ENCODE assay signal across 20 cellular contexts in the genomic region with DNA sequence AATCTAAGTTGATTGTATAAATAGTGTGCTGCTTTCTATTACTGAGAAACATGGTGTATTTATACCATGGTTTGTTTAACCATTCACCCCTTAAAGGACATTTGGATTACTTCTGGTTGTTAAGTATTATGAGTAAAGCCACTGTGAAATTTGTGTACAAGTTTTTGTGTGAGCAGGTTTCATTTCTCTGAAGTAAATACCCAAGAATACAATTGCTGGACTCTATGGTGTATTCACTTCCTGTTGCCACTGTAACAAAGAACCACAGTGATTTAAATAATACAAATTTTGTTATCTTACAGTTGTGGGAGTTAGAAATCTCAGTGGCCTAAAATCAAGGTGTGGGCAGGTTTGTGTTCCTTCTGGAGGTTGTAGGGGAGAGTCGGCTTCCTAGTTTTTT.
A peak's percentile ranks its signal among the peaks of the same experiment; 100 is the strongest.
DNase-seq lines count a peak whose midpoint lies in the region; ATAC-seq, FAIRE-seq and TF ChIP-seq lines count a peak whose summit lies in the region.
"Had no signal": no experiment of that assay in that cellular context is flagged by ENCODE, and none has a peak within 500 bp of the region (broad histone marks: within the 10 kb centered on the region; RNA-seq: fewer than 3 reads in every experiment).

No MANE protein-coding gene starts in this region.

- intact Hi-C loops in GM12878 (cut with micrococcal nuclease; ENCODE audit: unreplicated experiment): no loop called here

- no peak overlapping the region for H3K4me3 Mint-ChIP-seq in WTC11

- FAIRE-seq in GM12878 (lab: Jason Lieb, UNC): no peak
- FAIRE-seq: A549, GM12892 had no signal

- TF ChIP-seq EP300 in GM12878 (IDR thresholded peaks at IDR 0.05; ENCODE audit: borderline replicate concordance in 1 of 2, control insufficient read depth in 1 of 2, low read depth in 2 of 2, low read length in 2 of 2): no peak

- TF ChIP-seq CTCF in GM12878 (IDR thresholded peaks at IDR 0.05 in 2 of 3, conservative IDR thresholded peaks at IDR 0.05 in 1 of 3; ENCODE audit: control insufficient read depth in 2 of 3, extremely low read depth in 1 of 3, insufficient read depth in 1 of 3, low read depth in 3 of 3, low read length in 3 of 3) (no peak), WTC11 (IDR thresholded peaks at IDR 0.05) (no peak)

- no peaks in the 10 kb centered on the region for H3K9me3 ChIP-seq in GM12878 (replicated peaks; ENCODE audit: control insufficient read depth, insufficient read depth, low read length)
- H3K9me3 ChIP-seq: A549; BLaER1 treated with 17β-estradiol and CSF1 and Interleukin-3, amounts not matched to agents 10 nM and 100 nM had no signal

- RAD21 ChIA-PET in GM12878 (lab: Charles Lee; ENCODE audit: unreplicated experiment): no interaction called here

- TF ChIP-seq RAD21 in GM12878 (IDR thresholded peaks at IDR 0.05; ENCODE audit: insufficient read depth, low read depth, low read length): no peak

- no peaks in the 10 kb centered on the region for H3K36me3 ChIP-seq in GM12878 (ENCODE audit: control insufficient read depth in 2 of 2, insufficient read depth in 2 of 2, low read length in 1 of 2)
- H3K36me3 ChIP-seq: BLaER1 treated with 17β-estradiol and CSF1 and Interleukin-3, amounts not matched to agents 10 nM and 100 nM had no signal

- 37% methylated on average over 1 of the region's 1 CpG for WGBS in GM12878 (ENCODE audit: insufficient coverage, insufficient replicate concordance, low lambda C conversion rate, missing lambda C conversion rate)

- ATAC-seq in GM18909 (IDR thresholded peaks at IDR 0.05; ENCODE audit: poor library complexity, unreplicated experiment) (peak; percentile 51), GM21529 (IDR thresholded peaks at IDR 0.05; ENCODE audit: unreplicated experiment) (peak; percentile 36), HG03139 (IDR thresholded peaks at IDR 0.05; ENCODE audit: unreplicated experiment) (peak; percentile 63), GM12878 (peak; percentile 43; the same call in 2 of the 3 replicates), WTC11 (no peak)
- ATAC-seq: A549 had no signal

- BruUV-seq in GM12878 (replicated peaks; lab: Mats Ljungman, UMichigan): no TSS peak

- peaks cover 11% of the 10 kb centered on the region for H3K9me3 Mint-ChIP-seq in WTC11

- no peaks in the 10 kb centered on the region for H3K27me3 ChIP-seq in GM12878 (replicated peaks in 1 of 2; ENCODE audit: control insufficient read depth in 2 of 2, insufficient read depth in 2 of 2, low read length in 1 of 2)
- H3K27me3 ChIP-seq: BLaER1 treated with 17β-estradiol and CSF1 and Interleukin-3, amounts not matched to agents 10 nM and 100 nM had no signal

- no peaks in the 10 kb centered on the region for H3K27me3 Mint-ChIP-seq in WTC11 (ENCODE audit: low read depth)

- H3K9ac ChIP-seq in GM12878 (ENCODE audit: control insufficient read depth, insufficient read depth, low read length): no peak overlapping the region
- H3K9ac ChIP-seq: BLaER1 treated with 17β-estradiol and CSF1 and Interleukin-3, amounts not matched to agents 10 nM and 100 nM; GM23248 had no signal

- H2AFZ ChIP-seq in GM12878 (ENCODE audit: control insufficient read depth, low read depth, low read length): no peak overlapping the region
- H2AFZ ChIP-seq: GM23248 had no signal

- H3K4me1 Mint-ChIP-seq in WTC11: peaks cover 4% of the 10 kb centered on the region

- no peaks in the 10 kb centered on the region for H4K20me1 ChIP-seq in GM12878 (ENCODE audit: control insufficient read depth, insufficient read depth)
- H4K20me1 ChIP-seq: BLaER1 treated with 17β-estradiol and CSF1 and Interleukin-3, amounts not matched to agents 10 nM and 100 nM had no signal

- SMC1A ChIA-PET in GM12878 (lab: Charles Lee; ENCODE audit: uncharacterized antibody, unreplicated experiment): no interaction called here

- H3K4me3 ChIP-seq in GM12878: no peak overlapping the region
- H3K4me3 ChIP-seq: A549; BLaER1 treated with 17β-estradiol and CSF1 and Interleukin-3, amounts not matched to agents 10 nM and 100 nM; GM23248 had no signal

- in situ Hi-C loops in GM12878 (cut with MboI): no loop called here

- TF ChIP-seq POLR2A in GM12878 (IDR thresholded peaks at IDR 0.05; ENCODE audit: low read depth, low read length): no peak

- no peak for DNase-seq in GM12878 (ENCODE audit: low read depth, low spot score)
- no peak for DNase-seq in mesenteric fat pad (ENCODE audit: low spot score)
- DNase-seq in WTC11 (ENCODE audit: low spot score): no peak
- DNase-seq in NCI-H128 (lab: John Stamatoyannopoulos, UW; ENCODE audit: unreplicated experiment): no peak
- DNase-seq in OCI-M1 (lab: John Stamatoyannopoulos, UW): no peak
- DNase-seq: GF-D8, GM23248, HCEC 1CT, KG1, NCI-H1436 treated with DMSO at 0.1 percent for 48 hours, NCI-H2081, NCI-H510A treated with DMSO at 0.1 percent for 48 hours, NCI-H82, SIG-M5 had no signal

- CTCF ChIA-PET in GM12878 (lab: Yijun Ruan, JAX) (no interaction called here), WTC11 (lab: Charles Lee) (interaction anchor here (0.6 kb wide), 1 partner anchor 380 kb away, joined by 3 read pairs; no protein-coding TSS in a partner anchor)

- H3K27ac ChIP-seq in GM12878 (ENCODE audit: control insufficient read depth, insufficient read depth): no peak overlapping the region
- H3K27ac ChIP-seq: A549; BLaER1 treated with 17β-estradiol and CSF1 and Interleukin-3, amounts not matched to agents 10 nM and 100 nM; GM23248 had no signal

- no peak overlapping the region for H3K4me2 ChIP-seq in GM12878 (ENCODE audit: control insufficient read depth, insufficient read depth)
- H3K4me2 ChIP-seq: A549; BLaER1 treated with 17β-estradiol and CSF1 and Interleukin-3, amounts not matched to agents 10 nM and 100 nM had no signal

- H3K36me3 Mint-ChIP-seq in WTC11: no peaks in the 10 kb centered on the region

- POLR2A ChIA-PET in GM12878 (lab: Charles Lee) (no interaction called here), WTC11 (lab: Charles Lee) (no interaction called here)

- no peaks in the 10 kb centered on the region for H3K79me2 ChIP-seq in GM12878 (ENCODE audit: control insufficient read depth, insufficient read depth, low read length)

- H3K4me1 ChIP-seq in GM12878 (ENCODE audit: control insufficient read depth, insufficient read depth, low read length): no peaks in the 10 kb centered on the region
- H3K4me1 ChIP-seq: A549 had no signal

- H3K27ac Mint-ChIP-seq in WTC11: no peak overlapping the region

TF ChIP-seq in GM12878, 131 proteins besides CTCF, POLR2A, EP300 and RAD21 (continues in another document):
- TF ChIP-seq NR2C2 (IDR thresholded peaks at IDR 0.05; ENCODE audit: borderline replicate concordance, control insufficient read depth, insufficient read length, low read depth): no peak
- TF ChIP-seq, protein P1, sequence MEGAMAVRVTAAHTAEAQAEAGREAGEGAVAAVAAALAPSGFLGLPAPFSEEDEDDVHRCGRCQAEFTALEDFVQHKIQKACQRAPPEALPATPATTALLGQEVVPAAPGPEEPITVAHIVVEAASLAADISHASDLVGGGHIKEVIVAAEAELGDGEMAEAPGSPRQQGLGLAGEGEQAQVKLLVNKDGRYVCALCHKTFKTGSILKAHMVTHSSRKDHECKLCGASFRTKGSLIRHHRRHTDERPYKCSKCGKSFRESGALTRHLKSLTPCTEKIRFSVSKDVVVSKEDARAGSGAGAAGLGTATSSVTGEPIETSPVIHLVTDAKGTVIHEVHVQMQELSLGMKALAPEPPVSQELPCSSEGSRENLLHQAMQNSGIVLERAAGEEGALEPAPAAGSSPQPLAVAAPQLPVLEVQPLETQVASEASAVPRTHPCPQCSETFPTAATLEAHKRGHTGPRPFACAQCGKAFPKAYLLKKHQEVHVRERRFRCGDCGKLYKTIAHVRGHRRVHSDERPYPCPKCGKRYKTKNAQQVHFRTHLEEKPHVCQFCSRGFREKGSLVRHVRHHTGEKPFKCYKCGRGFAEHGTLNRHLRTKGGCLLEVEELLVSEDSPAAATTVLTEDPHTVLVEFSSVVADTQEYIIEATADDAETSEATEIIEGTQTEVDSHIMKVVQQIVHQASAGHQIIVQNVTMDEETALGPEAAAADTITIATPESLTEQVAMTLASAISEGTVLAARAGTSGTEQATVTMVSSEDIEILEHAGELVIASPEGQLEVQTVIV (IDR thresholded peaks at IDR 0.05; ENCODE audit: borderline replicate concordance, partially characterized antibody): no peak
- TF ChIP-seq SIN3A (IDR thresholded peaks at IDR 0.05; ENCODE audit: low read depth, low read length): no peak
- no peak for TF ChIP-seq IKZF1 (conservative IDR thresholded peaks at IDR 0.05)
- no peak for TF ChIP-seq MYC (IDR thresholded peaks at IDR 0.05; ENCODE audit: insufficient read depth, insufficient read length, insufficient replicate concordance, low read length, severe bottlenecking)
- no peak for TF ChIP-seq NFYA (IDR thresholded peaks at IDR 0.05; ENCODE audit: borderline replicate concordance, low read depth, low read length)
- TF ChIP-seq CHD1 (IDR thresholded peaks at IDR 0.05; ENCODE audit: low read depth, low read length): no peak

TF ChIP-seq in WTC11, 78 proteins besides CTCF, POLR2A, EP300 and RAD21 (continues in another document):
- TF ChIP-seq, protein P2, sequence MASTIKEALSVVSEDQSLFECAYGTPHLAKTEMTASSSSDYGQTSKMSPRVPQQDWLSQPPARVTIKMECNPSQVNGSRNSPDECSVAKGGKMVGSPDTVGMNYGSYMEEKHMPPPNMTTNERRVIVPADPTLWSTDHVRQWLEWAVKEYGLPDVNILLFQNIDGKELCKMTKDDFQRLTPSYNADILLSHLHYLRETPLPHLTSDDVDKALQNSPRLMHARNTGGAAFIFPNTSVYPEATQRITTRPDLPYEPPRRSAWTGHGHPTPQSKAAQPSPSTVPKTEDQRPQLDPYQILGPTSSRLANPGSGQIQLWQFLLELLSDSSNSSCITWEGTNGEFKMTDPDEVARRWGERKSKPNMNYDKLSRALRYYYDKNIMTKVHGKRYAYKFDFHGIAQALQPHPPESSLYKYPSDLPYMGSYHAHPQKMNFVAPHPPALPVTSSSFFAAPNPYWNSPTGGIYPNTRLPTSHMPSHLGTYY (CRISPR knock-in tag; IDR thresholded peaks at IDR 0.05): no peak
- TF ChIP-seq, protein P3, sequence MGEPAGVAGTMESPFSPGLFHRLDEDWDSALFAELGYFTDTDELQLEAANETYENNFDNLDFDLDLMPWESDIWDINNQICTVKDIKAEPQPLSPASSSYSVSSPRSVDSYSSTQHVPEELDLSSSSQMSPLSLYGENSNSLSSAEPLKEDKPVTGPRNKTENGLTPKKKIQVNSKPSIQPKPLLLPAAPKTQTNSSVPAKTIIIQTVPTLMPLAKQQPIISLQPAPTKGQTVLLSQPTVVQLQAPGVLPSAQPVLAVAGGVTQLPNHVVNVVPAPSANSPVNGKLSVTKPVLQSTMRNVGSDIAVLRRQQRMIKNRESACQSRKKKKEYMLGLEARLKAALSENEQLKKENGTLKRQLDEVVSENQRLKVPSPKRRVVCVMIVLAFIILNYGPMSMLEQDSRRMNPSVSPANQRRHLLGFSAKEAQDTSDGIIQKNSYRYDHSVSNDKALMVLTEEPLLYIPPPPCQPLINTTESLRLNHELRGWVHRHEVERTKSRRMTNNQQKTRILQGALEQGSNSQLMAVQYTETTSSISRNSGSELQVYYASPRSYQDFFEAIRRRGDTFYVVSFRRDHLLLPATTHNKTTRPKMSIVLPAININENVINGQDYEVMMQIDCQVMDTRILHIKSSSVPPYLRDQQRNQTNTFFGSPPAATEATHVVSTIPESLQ (CRISPR knock-in tag; IDR thresholded peaks at IDR 0.05): no peak
- TF ChIP-seq ZNF423 (CRISPR knock-in tag; IDR thresholded peaks at IDR 0.05): no peak
- no peak for TF ChIP-seq ZNF121 (CRISPR knock-in tag; IDR thresholded peaks at IDR 0.05)
